In the genomic region with DNA sequence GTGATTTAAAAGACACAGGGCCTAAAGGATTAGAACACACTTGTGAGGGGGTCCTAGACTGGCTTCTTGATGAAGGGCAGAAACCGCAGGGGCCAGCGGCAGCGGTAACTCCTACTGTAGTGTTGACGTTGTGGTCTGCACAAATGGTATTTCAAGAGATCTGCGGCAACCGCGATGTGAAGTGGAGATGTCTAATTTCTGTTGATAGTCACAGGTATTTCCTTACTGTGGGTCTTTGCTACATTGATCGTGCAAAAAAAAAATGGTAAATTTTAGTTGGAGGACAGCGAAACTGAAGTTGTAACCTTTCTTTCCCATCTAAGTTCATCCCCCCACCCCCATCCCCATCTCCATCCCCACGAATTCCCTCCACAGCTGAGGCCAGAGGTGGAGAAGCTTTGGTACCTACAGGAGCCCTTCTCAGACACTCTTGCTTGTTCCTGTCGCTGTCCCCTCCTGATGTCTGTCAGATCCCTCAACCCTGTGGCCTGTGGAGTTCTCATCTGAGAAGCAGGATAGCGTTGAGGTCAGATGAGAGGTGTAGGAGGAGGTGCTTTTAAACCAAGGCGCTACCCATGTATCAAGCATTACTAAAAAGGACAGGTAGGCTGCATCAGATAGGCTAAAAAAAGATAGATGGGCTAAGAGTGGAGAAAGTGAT, we compare ENCODE assay signal across 8 cellular contexts. TPM values are rescaled to one million over a fixed set of nuclear protein-coding genes. Genes with fewer than 3 reads are reported as not detected.
DNase-seq lines count a peak whose midpoint lies in the region; ATAC-seq, FAIRE-seq and TF ChIP-seq lines count a peak whose summit lies in the region.

No MANE protein-coding gene starts in this region.

- TF ChIP-seq EP300 in K562 (IDR thresholded peaks at IDR 0.05; ENCODE audit: low read length), result no peak

- POLR2A ChIA-PET in K562 (lab: Yijun Ruan, JAX), result interaction anchor here (0.6 to 0.7 kb wide), 2 partner anchors 89 to 214 kb away, joined by 3 read pairs; no protein-coding TSS in a partner anchor

- peak overlapping the region; percentile 81 to 97 (median 91) for H3K27ac Mint-ChIP-seq in immature natural killer cell
- H3K27ac Mint-ChIP-seq in stimulated activated effector memory CD8-positive, alpha-beta T cell treated with anti-CD3 and anti-CD28 coated beads, Interleukin-12 subunit alpha, Interleukin-12 subunit beta, amount 100 ng/mL, for 72 hours, result peak overlapping the region; percentile 88

- no peaks in the 10 kb centered on the region for H3K9me1 ChIP-seq in K562 (ENCODE audit: control insufficient read depth, insufficient read depth, low read length)

- H3K36me3 Mint-ChIP-seq in immature natural killer cell, result peaks cover 1% of the 10 kb centered on the region in 3 donors
- H3K36me3 Mint-ChIP-seq in stimulated activated effector memory CD8-positive, alpha-beta T cell treated with anti-CD3 and anti-CD28 coated beads, Interleukin-12 subunit alpha, Interleukin-12 subunit beta, amount 100 ng/mL, for 72 hours, result peaks cover 9% of the 10 kb centered on the region

- peak overlapping the region; percentile 73 to 80 for H3K9ac ChIP-seq in K562 (ENCODE audit: insufficient read depth in 1 of 2, low read depth in 2 of 2, low read length in 2 of 2)

- peak overlapping the region; percentile 95 to 97 (median 97) for H3K4me3 Mint-ChIP-seq in immature natural killer cell
- H3K4me3 Mint-ChIP-seq in stimulated activated effector memory CD8-positive, alpha-beta T cell treated with anti-CD3 and anti-CD28 coated beads, Interleukin-12 subunit alpha, Interleukin-12 subunit beta, amount 100 ng/mL, for 72 hours, result peak overlapping the region; percentile 86

- peaks cover 3% of the 10 kb centered on the region; the same call in 2 of the 3 replicates for H3K36me3 ChIP-seq in K562 (ENCODE audit: control insufficient read depth, insufficient read depth, low read length)

- WGBS in K562 (ENCODE audit: insufficient coverage, low coverage, missing lambda C conversion rate), result 2% methylated on average over 13 of the region's 13 CpGs

- H3K9me3 ChIP-seq in K562 (replicated peaks; ENCODE audit: control insufficient read depth, insufficient read depth, low read depth, low read length), result no peaks in the 10 kb centered on the region

- peaks cover 28% of the 10 kb centered on the region for H3K79me2 ChIP-seq in K562 (ENCODE audit: control insufficient read depth, insufficient read depth, low read length)

- DNase-seq in AG08396 (ENCODE audit: low spot score) (peak; percentile 19), GM12891 (ENCODE audit: insufficient read length, low spot score) (no peak), RCC 7860 (ENCODE audit: low spot score) (peak; percentile 31), K562 (ENCODE audit: extremely low read depth in 1 of 4, low spot score in 3 of 4) (peak; percentile 54 to 66 (median 56)), immature natural killer cell (peak; percentile 7 to 19 (median 8)), GM19238 (ENCODE audit: insufficient read length, low spot score) (no peak)
- peak in 1 of 2 donors; percentile 57 for DNase-seq in stimulated activated effector memory CD8-positive, alpha-beta T cell treated with anti-CD3 and anti-CD28 coated beads, Interleukin-12 subunit alpha, Interleukin-12 subunit beta, amount 100 ng/mL, for 72 hours (ENCODE audit: low spot score in 2 of 2)

- H3K4me3 ChIP-seq in K562, result peak overlapping the region; percentile 88

- in situ Hi-C loops in K562 (cut with MboI), result no loop called here

- intact Hi-C loops in K562 (cut with micrococcal nuclease), result loop anchor here (10.0 kb wide), 1 partner anchor 316 kb away; the partner anchor contains the start of gene SIPA1L2

- H3K4me1 ChIP-seq in K562 (replicated peaks in 1 of 2; ENCODE audit: control insufficient read depth in 2 of 2, insufficient read depth in 2 of 2, low read length in 2 of 2), result peaks cover 9 to 10% of the 10 kb centered on the region in 2 experiments; a peak in 3 of 5 replicates

- H3K4me2 ChIP-seq in K562 (ENCODE audit: insufficient read depth, low read length), result peak overlapping the region; percentile 91

- no peak for TF ChIP-seq CTCF in K562 (IDR thresholded peaks at IDR 0.05 in 2 of 3, conservative IDR thresholded peaks at IDR 0.05 in 1 of 3; ENCODE audit: insufficient read depth in 2 of 3, low read depth in 1 of 3, low read length in 3 of 3)

- H2AFZ ChIP-seq in K562 (ENCODE audit: low read depth, low read length), result peak overlapping the region; percentile 96

- H3K27ac ChIP-seq in K562 (ENCODE audit: extremely low read depth, low read depth, low read length), result peak overlapping the region; percentile 68

- ATAC-seq in HG03103 (IDR thresholded peaks at IDR 0.05; ENCODE audit: low read depth, unreplicated experiment) (peak; percentile 5), K562 (peak; percentile 75)
- peak; percentile 64 for ATAC-seq in stimulated activated effector memory CD8-positive, alpha-beta T cell treated with anti-CD3 and anti-CD28 coated beads, Interleukin-12 subunit alpha, Interleukin-12 subunit beta, amount 100 ng/mL, for 72 hours

- peaks cover 43 to 44% of the 10 kb centered on the region in 2 donors for H3K4me1 Mint-ChIP-seq in immature natural killer cell
- peaks cover 37% of the 10 kb centered on the region for H3K4me1 Mint-ChIP-seq in stimulated activated effector memory CD8-positive, alpha-beta T cell treated with anti-CD3 and anti-CD28 coated beads, Interleukin-12 subunit alpha, Interleukin-12 subunit beta, amount 100 ng/mL, for 72 hours

- no peaks in the 10 kb centered on the region for H3K27me3 ChIP-seq in K562 (ENCODE audit: control insufficient read depth in 2 of 2, insufficient read depth in 2 of 2, low read length in 2 of 2)

- FAIRE-seq in GM12891 (lab: Jason Lieb, UNC) (peak; percentile 68), RCC 7860 (lab: Jason Lieb, UNC) (no peak), K562 (lab: Jason Lieb, UNC) (peak; percentile 74)

- CTCF ChIA-PET in K562 (lab: Yijun Ruan, JAX; ENCODE audit: low intra/inter-chr PET ratio), result interaction anchor here (0.5 to 0.7 kb wide), 2 partner anchors 158 to 316 kb away, joined by 3 read pairs; no protein-coding TSS in a partner anchor

- TF ChIP-seq RAD21 in K562 (CRISPR knock-in tag; conservative IDR thresholded peaks at IDR 0.05 in 1 of 2, IDR thresholded peaks at IDR 0.05 in 1 of 2), result no peak

- TF ChIP-seq POLR2A in GM12891 (IDR thresholded peaks at IDR 0.05; ENCODE audit: low read depth, low read length), result no peak; the same call in 1 of the 2 replicates
- no peak for TF ChIP-seq POLR2A in K562 (conservative IDR thresholded peaks at IDR 0.05)

- peaks cover 2 to 13% (median 8%) of the 10 kb centered on the region in 3 donors for H3K27me3 Mint-ChIP-seq in immature natural killer cell (ENCODE audit: low read depth in 3 of 3)

- no peaks in the 10 kb centered on the region for H3K9me3 Mint-ChIP-seq in immature natural killer cell
- no peaks in the 10 kb centered on the region for H3K9me3 Mint-ChIP-seq in stimulated activated effector memory CD8-positive, alpha-beta T cell treated with anti-CD3 and anti-CD28 coated beads, Interleukin-12 subunit alpha, Interleukin-12 subunit beta, amount 100 ng/mL, for 72 hours

- H4K20me1 ChIP-seq in K562 (replicated peaks; ENCODE audit: control insufficient read depth, insufficient read depth, low read length), result 0 out of 2 replicates have a peak, but pooled peaks cover 4% of the 10 kb centered on the region

- BruUV-seq in K562 (replicated peaks; lab: Mats Ljungman, UMichigan), result TSS peak; percentile 46

TF ChIP-seq in GM12891, 5 proteins besides CTCF, POLR2A, EP300 and RAD21:
- TF ChIP-seq POLR2AphosphoS5 (IDR thresholded peaks at IDR 0.05; ENCODE audit: low read depth, low read length) (no peak), POU2F2 (IDR thresholded peaks at IDR 0.05; ENCODE audit: low read depth, low read length) (no peak), TAF1 (IDR thresholded peaks at IDR 0.05; ENCODE audit: low read depth, low read length) (no peak), PAX5 (IDR thresholded peaks at IDR 0.05; ENCODE audit: insufficient read depth, low read length, severe bottlenecking) (no peak), SPI1 (IDR thresholded peaks at IDR 0.05; ENCODE audit: low read depth, low read length) (no peak)

TF ChIP-seq in K562, 482 proteins besides CTCF, POLR2A, EP300 and RAD21 (continues in another document):
- peak; percentile 35; the same call in 1 of the 2 replicates for TF ChIP-seq ESRRA (IDR thresholded peaks at IDR 0.05; ENCODE audit: borderline replicate concordance, low read depth)
- TF ChIP-seq, protein P1, sequence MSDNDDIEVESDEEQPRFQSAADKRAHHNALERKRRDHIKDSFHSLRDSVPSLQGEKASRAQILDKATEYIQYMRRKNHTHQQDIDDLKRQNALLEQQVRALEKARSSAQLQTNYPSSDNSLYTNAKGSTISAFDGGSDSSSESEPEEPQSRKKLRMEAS (CRISPR knock-in tag; IDR thresholded peaks at IDR 0.05), result no peak
- TF ChIP-seq GTF2A2 (tag; IDR thresholded peaks at IDR 0.05), result no peak
- TF ChIP-seq GATAD2A (IDR thresholded peaks at IDR 0.05), result no peak
- TF ChIP-seq KDM5B (IDR thresholded peaks at IDR 0.05; ENCODE audit: insufficient replicate concordance, low read depth, low read length), result peak; percentile 37
- no peak for TF ChIP-seq ZFX (CRISPR knock-in tag; IDR thresholded peaks at IDR 0.05)
- TF ChIP-seq MECOM (CRISPR knock-in tag; IDR thresholded peaks at IDR 0.05), result 0 out of 2 replicates have a peak, but pooled peaks have one; percentile 32
- no peak for TF ChIP-seq ZFP30 (CRISPR knock-in tag; IDR thresholded peaks at IDR 0.05; ENCODE audit: borderline replicate concordance)
- TF ChIP-seq YBX1 (IDR thresholded peaks at IDR 0.05), result no peak

RNA-seq across cellular contexts. Expression of gene NTPCR, which starts 0.6 kb away (rescaled TPM):
- 39.1 TPM for polyA plus RNA-seq in GM12891 (2012; ENCODE audit: low read depth, missing spikeins)
- 13.4 and 27.5 TPM in 2 replicates for total RNA-seq in K562 (2011; cell fraction: chromatin; rRNA removed; ENCODE audit: low replicate concordance)
- total RNA-seq in K562 (2011; cell fraction: nucleolus; rRNA removed), result 8.7 and 12.6 TPM in 2 replicates
- 17.9 and 28.5 TPM in 2 replicates for total RNA-seq in K562 (2011; cell fraction: nucleoplasm; rRNA removed)
- total RNA-seq in K562 (2014; rRNA removed), result 19.3 and 29.2 TPM in 2 replicates
- total RNA-seq in K562 (2014; rRNA removed; fragmentation: Illumina TruSeq; extraction: Trizol), result 49.6 and 54.5 TPM in 2 replicates
- total RNA-seq in K562 (2015; rRNA removed; fragmentation: Illumina TruSeq; extraction: Trizol), result 36.4 and 37.9 TPM in 2 replicates
- total RNA-seq in K562 (2021), result 48.8 and 52.6 TPM in 2 replicates
- 44.3 and 47.3 TPM in 2 replicates for polyA plus RNA-seq in K562 (2011; rRNA removed)
- 14.7 and 20.5 TPM in 2 replicates for polyA plus RNA-seq in K562 (2011; cell fraction: cytosol; rRNA removed)
- 21.2 and 25.4 TPM in 2 replicates for polyA plus RNA-seq in K562 (2011; cell fraction: nucleus; rRNA removed)
- 54.3 and 59.2 TPM in 2 replicates for polyA plus RNA-seq in K562 (2012)
- polyA plus RNA-seq in K562 (2014; fragmentation: Illumina TruSeq; extraction: Trizol), result 57.4 and 60.8 TPM in 2 replicates
- polyA plus RNA-seq in K562 (2014; fragmentation: Nextera tagmentation; extraction: Ambion mirVana), result 100 to 1,000 TPM; 101 to 105 TPM
- polyA plus RNA-seq in K562 (2014; rRNA removed), result 36.9 and 40.4 TPM in 2 replicates
- 20.2 and 25.0 TPM in 2 replicates for polyA minus RNA-seq in K562 (2011; rRNA and poly(A)+ RNA removed)
- polyA minus RNA-seq in K562 (2011; cell fraction: cytosol; rRNA and poly(A)+ RNA removed), result 9.9 and 20.2 TPM in 2 replicates
- polyA minus RNA-seq in K562 (2011; cell fraction: nucleus; rRNA and poly(A)+ RNA removed), result 21.1 and 27.5 TPM in 2 replicates
- polyA plus RNA-seq in immature natural killer cell, result 10 to 100 TPM; 34.3 to 71.2 (median 57.3) TPM

Comparison
In these comparisons a context has a peak if more than half of its experiments do, and no peak if none do; other contexts are left out.
1. DNase-seq: peak in AG08396 (single experiment), RCC 7860 (single experiment), K562 (4 of 4) and immature natural killer cell (3 of 3); none in GM12891 (single experiment) and GM19238 (single experiment).
2. ATAC-seq: peak in every context shown above with its lines; median percentile 75 in K562; 64 in stimulated activated effector memory CD8-positive, alpha-beta T cell treated with anti-CD3 and anti-CD28 coated beads, Interleukin-12 subunit alpha, Interleukin-12 subunit beta, amount 100 ng/mL, for 72 hours; 5 in HG03103.